ENCODE assay signal across 15 cellular contexts in the genomic region with DNA sequence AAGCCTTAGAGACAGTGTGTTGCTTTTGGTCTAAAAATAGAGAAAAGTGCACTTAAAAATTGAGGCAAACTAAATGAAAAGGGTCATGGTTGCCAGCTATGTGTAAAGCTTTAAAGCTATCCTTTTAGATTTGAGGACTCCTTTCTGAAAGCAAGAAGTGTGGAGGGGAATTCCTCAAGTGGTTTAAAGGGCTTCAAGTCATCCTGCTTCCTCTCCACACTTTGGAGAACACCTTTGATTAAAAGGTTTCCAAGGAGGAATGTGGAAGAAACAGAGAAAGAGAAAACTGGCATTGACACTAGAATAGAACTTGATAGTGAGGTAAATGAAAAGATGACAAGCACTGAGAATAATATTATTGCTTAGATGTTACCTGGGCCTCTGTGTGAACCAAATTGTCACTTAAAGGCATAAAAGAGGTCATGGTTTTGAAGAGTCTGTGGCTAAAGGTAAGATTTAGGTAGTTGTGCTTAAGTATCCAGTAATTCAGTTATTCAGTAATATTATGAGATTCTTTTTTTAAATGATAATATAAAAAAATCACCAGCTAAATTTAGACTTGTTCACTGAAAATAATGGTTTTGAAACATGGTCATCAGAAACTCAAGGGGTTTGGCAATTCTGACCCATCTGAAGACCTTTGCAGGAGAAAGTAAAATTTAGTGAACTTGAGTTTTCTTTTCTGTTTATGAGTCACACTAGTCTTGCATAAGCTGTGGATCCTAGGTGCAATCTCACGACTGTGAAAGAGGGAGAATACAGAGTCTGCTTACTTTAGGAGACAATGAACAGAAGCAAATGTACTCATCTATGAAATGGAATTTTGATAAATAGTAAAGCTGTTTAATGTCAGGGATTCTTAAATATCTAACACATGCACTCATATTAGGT.
DNase-seq lines count a peak whose midpoint lies in the region; ATAC-seq and TF ChIP-seq lines count a peak whose summit lies in the region.
"Had no signal": no experiment of that assay in that cellular context is flagged by ENCODE, and none has a peak within 500 bp of the region (broad histone marks: within the 10 kb centered on the region; RNA-seq: fewer than 3 reads in every experiment).

No MANE protein-coding gene starts in this region.

- peaks cover 12% of the 10 kb centered on the region for H3K36me3 Mint-ChIP-seq in nephron progenitor cell (ENCODE audit: low read depth)

- H3K4me3 ChIP-seq in ACC112 (ENCODE audit: low read depth, low read length) (no peak overlapping the region), uterus (no peak overlapping the region)
- H3K4me3 ChIP-seq: colonic mucosa had no signal

- intact Hi-C loops in uterus (cut with DNase I; ENCODE audit: low total_unique reads): no loop called here

- H3K4me1 Mint-ChIP-seq in nephron progenitor cell: no peaks in the 10 kb centered on the region
- H3K4me1 Mint-ChIP-seq: mesothelial cell of epicardium had no signal

- TF ChIP-seq POLR2A in uterus (IDR thresholded peaks at IDR 0.05): no peak

- H3K4me3 Mint-ChIP-seq in nephron progenitor cell: no peak overlapping the region
- H3K4me3 Mint-ChIP-seq: mesothelial cell of epicardium had no signal

- peak overlapping the region; percentile 61 for H3K27ac ChIP-seq in ACC112 (ENCODE audit: low read depth, low read length)
- H3K27ac ChIP-seq in uterus: no peak overlapping the region
- H3K27ac ChIP-seq: colonic mucosa had no signal

- TF ChIP-seq CTCF in nephron progenitor cell (IDR thresholded peaks at IDR 0.05): no peak
- TF ChIP-seq CTCF in uterus (IDR thresholded peaks at IDR 0.05): no peak

- ATAC-seq in GM21390 (IDR thresholded peaks at IDR 0.05; ENCODE audit: unreplicated experiment) (peak; percentile 87), HG03342 (IDR thresholded peaks at IDR 0.05; ENCODE audit: unreplicated experiment) (peak; percentile 78)
- ATAC-seq: right cardiac atrium had no signal

- H3K27ac Mint-ChIP-seq in nephron progenitor cell: no peak overlapping the region
- H3K27ac Mint-ChIP-seq: mesothelial cell of epicardium had no signal

- H3K9me3 ChIP-seq in uterus: no peaks in the 10 kb centered on the region
- H3K9me3 ChIP-seq: colonic mucosa had no signal

- H3K79me2 ChIP-seq in ACC112 (ENCODE audit: control insufficient read depth, insufficient read depth, low read length, unreplicated experiment): no peaks in the 10 kb centered on the region

- H3K27me3 ChIP-seq in ACC112 (ENCODE audit: insufficient read depth, low read length) (no peaks in the 10 kb centered on the region), uterus (no peaks in the 10 kb centered on the region)
- H3K27me3 ChIP-seq: colonic mucosa had no signal

- H3K4me1 ChIP-seq in ACC112 (ENCODE audit: control insufficient read depth, insufficient read depth, low read length, unreplicated experiment): peaks cover 15% of the 10 kb centered on the region
- no peaks in the 10 kb centered on the region for H3K4me1 ChIP-seq in uterus
- H3K4me1 ChIP-seq: colonic mucosa had no signal

- no peak overlapping the region for H2AFZ ChIP-seq in ACC112 (ENCODE audit: low read length, unreplicated experiment)

- no peaks in the 10 kb centered on the region for H3K36me3 ChIP-seq in ACC112 (ENCODE audit: insufficient read depth, low read length)
- no peaks in the 10 kb centered on the region for H3K36me3 ChIP-seq in uterus
- H3K36me3 ChIP-seq: colonic mucosa had no signal

- DNase-seq in amniotic epithelial cell (ENCODE audit: low read depth) (peak; percentile 94), nephron progenitor cell (no peak), NCI-H1092 (lab: John Stamatoyannopoulos, UW) (no peak), uterus (no peak), kidney tubule cell (ENCODE audit: low spot score) (no peak)
- DNase-seq: activated T-cell treated with anti-CD3 and anti-CD28 coated beads, Interleukin-2, amount 50 U/mL, for 48 hours; colonic mucosa; DND-41; NCI-H1417; NK-92 treated with Interleukin-12 subunit alpha and Interleukin-12 subunit beta, amount 100 ng/mL, for 24 hours; right cardiac atrium had no signal

- H3K27me3 Mint-ChIP-seq in nephron progenitor cell (ENCODE audit: low read depth, poor library complexity): peaks cover 4% of the 10 kb centered on the region

- H3K9me3 Mint-ChIP-seq in nephron progenitor cell: peaks cover 18% of the 10 kb centered on the region
